ENCODE assay signal across 9 cellular contexts in genomic region chr12:76158518-76159321, GRCh38.
A peak's percentile ranks its signal among the peaks of the same experiment; 100 is the strongest.
DNase-seq lines count a peak whose midpoint lies in the region; ATAC-seq and TF ChIP-seq lines count a peak whose summit lies in the region.
"Had no signal": no experiment of that assay in that cellular context is flagged by ENCODE, and none has a peak within 500 bp of the region (broad histone marks: within the 10 kb centered on the region; RNA-seq: fewer than 3 reads in every experiment).

No MANE protein-coding gene starts in this region.

- H3K4me3 Mint-ChIP-seq in endodermal cell, result no peak overlapping the region
- peak overlapping the region; percentile 76 for H3K4me3 Mint-ChIP-seq in stimulated activated memory B cell treated with anti-CD40 and anti-IgM and Interleukin-4, amounts not matched to agents 10 μg/mL and 1 μg/mL and 100 μg/mL, for 72 hours

- H3K4me1 ChIP-seq in endodermal cell (ENCODE audit: control insufficient read depth, insufficient read depth, low read length) (no peaks in the 10 kb centered on the region), muscle layer of duodenum (ENCODE audit: control insufficient read depth in 1 of 2, insufficient read depth in 2 of 2, low read length in 2 of 2) (no peaks in the 10 kb centered on the region)

- no peaks in the 10 kb centered on the region for H3K9me3 Mint-ChIP-seq in endodermal cell
- H3K9me3 Mint-ChIP-seq in stimulated activated memory B cell treated with anti-CD40 and anti-IgM and Interleukin-4, amounts not matched to agents 10 μg/mL and 1 μg/mL and 100 μg/mL, for 72 hours, result no peaks in the 10 kb centered on the region

- H3K27me3 ChIP-seq in endodermal cell (ENCODE audit: control insufficient read depth, insufficient read depth, low read length, poor library complexity, severe bottlenecking) (no peaks in the 10 kb centered on the region), muscle layer of duodenum (ENCODE audit: low read depth, low read length) (no peaks in the 10 kb centered on the region)
- H3K27me3 ChIP-seq: BLaER1 treated with 17β-estradiol and CSF1 and Interleukin-3, amounts not matched to agents 10 nM and 100 nM had no signal

- H3K36me3 ChIP-seq in endodermal cell (ENCODE audit: control insufficient read depth, insufficient read depth, low read length) (no peaks in the 10 kb centered on the region), muscle layer of duodenum (ENCODE audit: control insufficient read depth in 1 of 2, insufficient read depth in 2 of 2, low read length in 2 of 2) (no peaks in the 10 kb centered on the region)
- H3K36me3 ChIP-seq: BLaER1 treated with 17β-estradiol and CSF1 and Interleukin-3, amounts not matched to agents 10 nM and 100 nM had no signal

- H3K4me1 Mint-ChIP-seq in endodermal cell, result peaks cover 2% of the 10 kb centered on the region
- peaks cover 30% of the 10 kb centered on the region for H3K4me1 Mint-ChIP-seq in stimulated activated memory B cell treated with anti-CD40 and anti-IgM and Interleukin-4, amounts not matched to agents 10 μg/mL and 1 μg/mL and 100 μg/mL, for 72 hours

- H3K9me3 ChIP-seq in endodermal cell (ENCODE audit: control insufficient read depth, low read length), result no peaks in the 10 kb centered on the region
- H3K9me3 ChIP-seq in muscle layer of duodenum (ENCODE audit: control insufficient read depth in 1 of 2, low read length in 2 of 2), result no peaks in the 10 kb centered on the region

- ATAC-seq in HG02610 (IDR thresholded peaks at IDR 0.05; ENCODE audit: unreplicated experiment), result peak; percentile 98
- peak; percentile 97 for ATAC-seq in stimulated activated memory B cell treated with anti-CD40 and anti-IgM and Interleukin-4, amounts not matched to agents 10 μg/mL and 1 μg/mL and 100 μg/mL, for 72 hours

- no peaks in the 10 kb centered on the region for H3K36me3 Mint-ChIP-seq in endodermal cell (ENCODE audit: low read depth)
- H3K36me3 Mint-ChIP-seq in stimulated activated memory B cell treated with anti-CD40 and anti-IgM and Interleukin-4, amounts not matched to agents 10 μg/mL and 1 μg/mL and 100 μg/mL, for 72 hours, result no peaks in the 10 kb centered on the region

- H3K27ac ChIP-seq in endodermal cell (ENCODE audit: low read depth, low read length) (no peak overlapping the region), muscle layer of duodenum (ENCODE audit: low read length) (peak overlapping the region; percentile 6)

- TF ChIP-seq CTCF in endodermal cell (conservative IDR thresholded peaks at IDR 0.05), result peak; percentile 84

- H3K27me3 Mint-ChIP-seq in endodermal cell (ENCODE audit: insufficient read depth), result no peaks in the 10 kb centered on the region
- H3K27me3 Mint-ChIP-seq in stimulated activated memory B cell treated with anti-CD40 and anti-IgM and Interleukin-4, amounts not matched to agents 10 μg/mL and 1 μg/mL and 100 μg/mL, for 72 hours, result no peaks in the 10 kb centered on the region

- WGBS in endodermal cell (ENCODE audit: insufficient coverage in 1 of 2, insufficient read length in 1 of 2), 2 experiments, result 58 to 59% methylated on average over 7 to 11 of the region's 11 CpGs

- DNase-seq in NCI-H146 (lab: John Stamatoyannopoulos, UW) (peak; percentile 13), NCI-H146 treated with DMSO at 0.1 percent for 48 hours (lab: John Stamatoyannopoulos, UW; ENCODE audit: unreplicated experiment) (no peak), NAMALWA (ENCODE audit: low spot score) (peak; percentile 87), endodermal cell (peak; percentile 93)
- peak; percentile 83 to 89 for DNase-seq in activated CD4-positive, alpha-beta T cell treated with anti-CD3 and anti-CD28 coated beads, Interleukin-2, amount 50 U/mL, for 48 hours

- H3K9ac ChIP-seq in endodermal cell (ENCODE audit: extremely low read depth, low read length, poor library complexity, severe bottlenecking), result no peak overlapping the region

- no peak overlapping the region for H3K27ac Mint-ChIP-seq in endodermal cell
- H3K27ac Mint-ChIP-seq in stimulated activated memory B cell treated with anti-CD40 and anti-IgM and Interleukin-4, amounts not matched to agents 10 μg/mL and 1 μg/mL and 100 μg/mL, for 72 hours, result peak overlapping the region; percentile 85

- H3K4me3 ChIP-seq in endodermal cell (ENCODE audit: low read length), result no peak overlapping the region
- peak overlapping the region in 1 of 2 donors; percentile 28 for H3K4me3 ChIP-seq in muscle layer of duodenum (ENCODE audit: low read depth in 1 of 2, low read length in 2 of 2)
- H3K4me3 ChIP-seq: BLaER1 treated with 17β-estradiol and CSF1 and Interleukin-3, amounts not matched to agents 10 nM and 100 nM had no signal
